25 cellular contexts compared by ENCODE assay signal in the genomic region with DNA sequence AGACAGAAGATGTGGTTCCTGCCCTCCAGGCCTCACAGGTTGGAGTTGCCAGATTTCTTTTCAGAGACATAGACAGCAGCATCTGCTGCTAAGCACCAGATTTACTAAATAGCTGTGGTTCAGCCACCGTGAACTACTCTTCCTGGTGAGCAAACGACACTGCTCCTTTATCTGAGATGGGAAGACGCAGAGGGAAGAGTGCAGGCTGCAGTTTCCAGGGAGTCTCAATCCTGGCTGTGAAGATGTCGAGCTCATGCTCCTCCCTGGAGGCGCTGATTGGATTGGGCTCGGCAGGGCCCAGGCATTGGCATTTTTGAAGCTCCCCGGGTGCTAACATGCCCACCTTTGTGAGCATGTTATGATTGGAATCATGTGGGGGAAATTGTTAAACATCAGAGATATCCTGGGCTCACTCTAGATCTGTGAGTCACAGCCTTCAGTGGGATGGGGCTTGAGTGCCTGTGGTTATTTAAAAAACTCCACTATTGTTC.
DNase-seq lines count a peak whose midpoint lies in the region; ATAC-seq and TF ChIP-seq lines count a peak whose summit lies in the region.
"Had no signal": no experiment of that assay in that cellular context is flagged by ENCODE, and none has a peak within 500 bp of the region (broad histone marks: within the 10 kb centered on the region; RNA-seq: fewer than 3 reads in every experiment).

No MANE protein-coding gene starts in this region.

- TF ChIP-seq POLR2A in gastrocnemius medialis (IDR thresholded peaks at IDR 0.05) (no peak), sigmoid colon (IDR thresholded peaks at IDR 0.05) (no peak)

- CTCF ChIA-PET in PC-3 (lab: Charles Lee), result no interaction called here
- CTCF ChIA-PET in CD4-positive, alpha-beta T cell (lab: Charles Lee), result no interaction called here

- no peak overlapping the region for H4K8ac ChIP-seq in neuronal stem cell (ENCODE audit: low read depth, low read length)

- no peak overlapping the region for H3K14ac ChIP-seq in neuronal stem cell (ENCODE audit: low read length)

- H3K36me3 ChIP-seq in PC-3 (ENCODE audit: low read depth, low read length), result no peaks in the 10 kb centered on the region
- no peaks in the 10 kb centered on the region for H3K36me3 ChIP-seq in endodermal cell (ENCODE audit: control insufficient read depth, insufficient read depth, low read length)
- H3K36me3 ChIP-seq in neuronal stem cell (replicated peaks in 1 of 2; ENCODE audit: control insufficient read depth in 2 of 2, insufficient read depth in 2 of 2, low read length in 2 of 2), result no peaks in the 10 kb centered on the region
- no peaks in the 10 kb centered on the region for H3K36me3 ChIP-seq in gastrocnemius medialis
- H3K36me3 ChIP-seq in sigmoid colon, result no peaks in the 10 kb centered on the region
- H3K36me3 ChIP-seq: ascending aorta, neutrophil, prostate gland, upper lobe of right lung had no signal

- intact Hi-C loops in PC-3 (cut with micrococcal nuclease), result no loop called here
- intact Hi-C loops in CD4-positive, alpha-beta T cell (cut with DNase I, micrococcal nuclease), result no loop called here
- intact Hi-C loops in gastrocnemius medialis (cut with DNase I; ENCODE audit: low total_unique reads), result no loop called here
- intact Hi-C loops in sigmoid colon (cut with DNase I), result no loop called here

- no peaks in the 10 kb centered on the region for H3K27me3 Mint-ChIP-seq in endodermal cell (ENCODE audit: insufficient read depth)
- H3K27me3 Mint-ChIP-seq in CD4-positive, alpha-beta T cell, result peaks cover 5% of the 10 kb centered on the region
- H3K27me3 Mint-ChIP-seq: activated naive CD8-positive, alpha-beta T cell treated with anti-CD3 and anti-CD28 coated beads, Interleukin-2, amount 10 ng/mL, durations not matched to agents 7 days and 5 days; memory B cell had no signal

- H3K27me3 ChIP-seq in PC-3 (ENCODE audit: low read length) (no peaks in the 10 kb centered on the region), endodermal cell (ENCODE audit: control insufficient read depth, insufficient read depth, low read length, poor library complexity, severe bottlenecking) (no peaks in the 10 kb centered on the region), neuronal stem cell (ENCODE audit: control insufficient read depth in 3 of 3, insufficient read depth in 3 of 3, low read depth in 1 of 3, low read length in 3 of 3) (no peaks in the 10 kb centered on the region), gastrocnemius medialis (no peaks in the 10 kb centered on the region), sigmoid colon (no peaks in the 10 kb centered on the region)
- H3K27me3 ChIP-seq in CD4-positive, alpha-beta T cell (ENCODE audit: control insufficient read depth, insufficient read depth, low read length), result no peaks in the 10 kb centered on the region
- H3K27me3 ChIP-seq: ascending aorta, neutrophil, upper lobe of right lung had no signal

- no peak overlapping the region for H2BK15ac ChIP-seq in neuronal stem cell (ENCODE audit: low read length)

- no peaks in the 10 kb centered on the region for H3K9me3 ChIP-seq in PC-3 (ENCODE audit: low read length)
- H3K9me3 ChIP-seq in endodermal cell (ENCODE audit: control insufficient read depth, low read length), result no peaks in the 10 kb centered on the region
- H3K9me3 ChIP-seq in neuronal stem cell (replicated peaks in 1 of 2; ENCODE audit: control insufficient read depth in 2 of 2, insufficient read depth in 1 of 2, low read depth in 1 of 2, low read length in 2 of 2), result no peaks in the 10 kb centered on the region
- no peaks in the 10 kb centered on the region for H3K9me3 ChIP-seq in CD4-positive, alpha-beta T cell (ENCODE audit: control insufficient read depth, low read length)
- H3K9me3 ChIP-seq in gastrocnemius medialis, result no peaks in the 10 kb centered on the region
- no peaks in the 10 kb centered on the region for H3K9me3 ChIP-seq in sigmoid colon
- H3K9me3 ChIP-seq: ascending aorta, neutrophil, prostate gland, upper lobe of right lung had no signal

- H4K20me1 ChIP-seq in PC-3 (ENCODE audit: low read length), result no peaks in the 10 kb centered on the region

- no peak for TF ChIP-seq CTCF in PC-3 (conservative IDR thresholded peaks at IDR 0.05; ENCODE audit: low read depth, low read length)
- TF ChIP-seq CTCF in endodermal cell (conservative IDR thresholded peaks at IDR 0.05), result no peak
- TF ChIP-seq CTCF in CD4-positive, alpha-beta T cell (IDR thresholded peaks at IDR 0.05), result no peak
- no peak for TF ChIP-seq CTCF in gastrocnemius medialis (IDR thresholded peaks at IDR 0.05 in 4 of 5, conservative IDR thresholded peaks at IDR 0.05 in 1 of 5)
- TF ChIP-seq CTCF in sigmoid colon (IDR thresholded peaks at IDR 0.05), result no peak

- H2BK12ac ChIP-seq in neuronal stem cell (ENCODE audit: low read length), result no peak overlapping the region

- no peaks in the 10 kb centered on the region for H3F3A ChIP-seq in PC-3 (ENCODE audit: low read length, unreplicated experiment)

- peaks cover 30% of the 10 kb centered on the region for H3K4me1 Mint-ChIP-seq in endodermal cell
- H3K4me1 Mint-ChIP-seq in CD4-positive, alpha-beta T cell (ENCODE audit: low read depth), result no peaks in the 10 kb centered on the region
- H3K4me1 Mint-ChIP-seq: activated naive CD8-positive, alpha-beta T cell treated with anti-CD3 and anti-CD28 coated beads, Interleukin-2, amount 10 ng/mL, durations not matched to agents 7 days and 5 days; memory B cell; stimulated activated naive B cell treated with anti-CD40 and anti-IgM and Interleukin-4, amounts not matched to agents 10 μg/mL and 1 μg/mL and 100 μg/mL, for 72 hours had no signal

- H3K4me3 ChIP-seq in PC-3 (ENCODE audit: low read length), result no peak overlapping the region
- H3K4me3 ChIP-seq in endodermal cell (ENCODE audit: low read length), result no peak overlapping the region
- no peak overlapping the region for H3K4me3 ChIP-seq in neuronal stem cell (ENCODE audit: low read length in 2 of 2)
- H3K4me3 ChIP-seq in gastrocnemius medialis, result no peak overlapping the region
- no peak overlapping the region for H3K4me3 ChIP-seq in sigmoid colon
- H3K4me3 ChIP-seq: ascending aorta, prostate gland, SK-N-MC, upper lobe of right lung had no signal

- DNase-seq in GM03348 (ENCODE audit: low spot score) (peak; percentile 61), PC-3 (peak; percentile 22), endodermal cell (no peak), neuronal stem cell (ENCODE audit: low spot score) (no peak), gastrocnemius medialis (no peak), ACHN (no peak), sigmoid colon (no peak)
- DNase-seq in CD4-positive, alpha-beta T cell, result no peak
- DNase-seq: activated CD8-positive, alpha-beta T cell treated with anti-CD3 and anti-CD28 coated beads, Interleukin-2, amount 10 ng/mL, durations not matched to agents 7 days and 5 days; activated effector memory CD4-positive, alpha-beta T cell treated with Interleukin-2 at 50 U/mL for 16 hours; activated naive CD8-positive, alpha-beta T cell treated with anti-CD3 and anti-CD28 coated beads, Interleukin-2, amount 10 ng/mL, durations not matched to agents 7 days and 5 days; IMR-90; left colon; NCI-H1105; NCI-H2081 treated with DMSO at 0.1 percent for 48 hours; NCI-H345; stimulated activated CD4-positive, alpha-beta T cell treated with anti-CD3 and anti-CD28 coated beads, Interleukin-15, amount 100 ng/mL, for 24 hours; stimulated activated naive B cell treated with anti-CD40 and anti-IgM and Interleukin-4, amounts not matched to agents 10 μg/mL and 1 μg/mL and 100 μg/mL, for 72 hours; upper lobe of right lung had no signal

- no peak overlapping the region for H2BK5ac ChIP-seq in neuronal stem cell (ENCODE audit: low read length)

- H2BK120ac ChIP-seq in neuronal stem cell (ENCODE audit: low read depth, low read length), result no peak overlapping the region

- no peak overlapping the region for H2AFZ ChIP-seq in PC-3 (ENCODE audit: low read length)
- no peak overlapping the region for H2AFZ ChIP-seq in neuronal stem cell (ENCODE audit: low read length)

- ATAC-seq in PC-3 (no peak), gastrocnemius medialis (no peak)
- ATAC-seq in CD4-positive, alpha-beta T cell (ENCODE audit: poor library complexity), result no peak
- ATAC-seq: activated CD8-positive, alpha-beta T cell treated with anti-CD3 and anti-CD28 coated beads, Interleukin-2, amount 10 ng/mL, durations not matched to agents 7 days and 5 days; left colon; upper lobe of right lung had no signal

- POLR2A ChIA-PET in PC-3 (lab: Charles Lee; ENCODE audit: unreplicated experiment), result no interaction called here
- POLR2A ChIA-PET in CD4-positive, alpha-beta T cell (lab: Charles Lee), result no interaction called here

- BruUV-seq in PC-3 (replicated peaks; lab: Mats Ljungman, UMichigan), result no TSS peak

- no peak overlapping the region for H3K23ac ChIP-seq in neuronal stem cell (ENCODE audit: low read depth, low read length, poor library complexity)

- H3K27ac Mint-ChIP-seq in endodermal cell, result peak overlapping the region; percentile 52
- H3K27ac Mint-ChIP-seq in CD4-positive, alpha-beta T cell, result no peak overlapping the region
- H3K27ac Mint-ChIP-seq: activated CD8-positive, alpha-beta T cell treated with anti-CD3 and anti-CD28 coated beads, Interleukin-2, amount 10 ng/mL, durations not matched to agents 7 days and 5 days; activated naive CD8-positive, alpha-beta T cell treated with anti-CD3 and anti-CD28 coated beads, Interleukin-2, amount 10 ng/mL, durations not matched to agents 7 days and 5 days; memory B cell; stimulated activated naive B cell treated with anti-CD40 and anti-IgM and Interleukin-4, amounts not matched to agents 10 μg/mL and 1 μg/mL and 100 μg/mL, for 72 hours; T-helper 1 cell treated with Interleukin-12 subunit alpha and Interleukin-12 subunit beta and Interleukin-4 antibody, amounts not matched to agents 30 μg/mL and 1 μg/mL, for 36 hours had no signal

- H3K4me3 Mint-ChIP-seq in endodermal cell, result no peak overlapping the region
- H3K4me3 Mint-ChIP-seq in CD4-positive, alpha-beta T cell, result no peak overlapping the region
- H3K4me3 Mint-ChIP-seq: activated CD8-positive, alpha-beta T cell treated with anti-CD3 and anti-CD28 coated beads, Interleukin-2, amount 10 ng/mL, durations not matched to agents 7 days and 5 days; activated naive CD8-positive, alpha-beta T cell treated with anti-CD3 and anti-CD28 coated beads, Interleukin-2, amount 10 ng/mL, durations not matched to agents 7 days and 5 days; memory B cell; stimulated activated naive B cell treated with anti-CD40 and anti-IgM and Interleukin-4, amounts not matched to agents 10 μg/mL and 1 μg/mL and 100 μg/mL, for 72 hours; T-helper 1 cell treated with Interleukin-12 subunit alpha and Interleukin-12 subunit beta and Interleukin-4 antibody, amounts not matched to agents 30 μg/mL and 1 μg/mL, for 36 hours had no signal

- H3K9me3 Mint-ChIP-seq in endodermal cell, result no peaks in the 10 kb centered on the region
- no peaks in the 10 kb centered on the region for H3K9me3 Mint-ChIP-seq in CD4-positive, alpha-beta T cell
- H3K9me3 Mint-ChIP-seq: activated naive CD8-positive, alpha-beta T cell treated with anti-CD3 and anti-CD28 coated beads, Interleukin-2, amount 10 ng/mL, durations not matched to agents 7 days and 5 days; memory B cell; stimulated activated naive B cell treated with anti-CD40 and anti-IgM and Interleukin-4, amounts not matched to agents 10 μg/mL and 1 μg/mL and 100 μg/mL, for 72 hours; T-helper 1 cell treated with Interleukin-12 subunit alpha and Interleukin-12 subunit beta and Interleukin-4 antibody, amounts not matched to agents 30 μg/mL and 1 μg/mL, for 36 hours had no signal

- no peaks in the 10 kb centered on the region for H3K79me1 ChIP-seq in neuronal stem cell (ENCODE audit: low read depth, low read length)

- H2AK5ac ChIP-seq in neuronal stem cell (ENCODE audit: low read depth, low read length), result no peak overlapping the region

- no peak overlapping the region for H3K27ac ChIP-seq in PC-3 (ENCODE audit: low read length)
- no peak overlapping the region for H3K27ac ChIP-seq in endodermal cell (ENCODE audit: low read depth, low read length)
- H3K27ac ChIP-seq in neuronal stem cell (replicated peaks; ENCODE audit: low read length), result no peak overlapping the region
- no peak overlapping the region for H3K27ac ChIP-seq in CD4-positive, alpha-beta T cell (ENCODE audit: low read depth, low read length)
- H3K27ac ChIP-seq in gastrocnemius medialis, result no peak overlapping the region
- no peak overlapping the region for H3K27ac ChIP-seq in sigmoid colon
- H3K27ac ChIP-seq: ascending aorta, neutrophil, prostate gland, SK-N-MC, upper lobe of right lung had no signal

- no peaks in the 10 kb centered on the region for H3K9me2 ChIP-seq in PC-3 (replicated peaks; ENCODE audit: low read length)

- H3K4me2 ChIP-seq in PC-3 (ENCODE audit: low read length) (no peak overlapping the region), neuronal stem cell (ENCODE audit: insufficient read depth, low read length, poor library complexity, severe bottlenecking) (no peak overlapping the region)

- no peaks in the 10 kb centered on the region for H3K36me3 Mint-ChIP-seq in endodermal cell (ENCODE audit: low read depth)
- no peaks in the 10 kb centered on the region for H3K36me3 Mint-ChIP-seq in CD4-positive, alpha-beta T cell (ENCODE audit: low read depth)
- H3K36me3 Mint-ChIP-seq: activated naive CD8-positive, alpha-beta T cell treated with anti-CD3 and anti-CD28 coated beads, Interleukin-2, amount 10 ng/mL, durations not matched to agents 7 days and 5 days; memory B cell; stimulated activated naive B cell treated with anti-CD40 and anti-IgM and Interleukin-4, amounts not matched to agents 10 μg/mL and 1 μg/mL and 100 μg/mL, for 72 hours had no signal

- 80 to 86% methylated on average over 3 to 7 of the region's 7 CpGs for WGBS in endodermal cell (ENCODE audit: insufficient coverage in 1 of 2, insufficient read length in 1 of 2), 2 experiments
- no CpG with 5 or more reads among the region's 7 CpGs for WGBS in neuronal stem cell (ENCODE audit: extremely low coverage in 2 of 2, insufficient read length in 2 of 2, insufficient replicate concordance in 1 of 2), 2 donors
- 83 to 86% methylated on average over 7 of the region's 7 CpGs for WGBS in sigmoid colon, 2 donors

- TF ChIP-seq EP300 in sigmoid colon (IDR thresholded peaks at IDR 0.05), result no peak

- peak overlapping the region; percentile 66 for H3K18ac ChIP-seq in neuronal stem cell (ENCODE audit: low read length)

- H3K9ac ChIP-seq in PC-3 (ENCODE audit: low read length) (no peak overlapping the region), endodermal cell (ENCODE audit: extremely low read depth, low read length, poor library complexity, severe bottlenecking) (no peak overlapping the region), neuronal stem cell (ENCODE audit: low read depth, low read length, poor library complexity) (no peak overlapping the region)

- no peak overlapping the region for H3K4ac ChIP-seq in neuronal stem cell (ENCODE audit: low read length)

- no peaks in the 10 kb centered on the region for H3K79me2 ChIP-seq in PC-3 (ENCODE audit: low read length)

- in situ Hi-C loops in gastrocnemius medialis (cut with MboI; ENCODE audit: low sequenced_read_pairs in 4 of 4), result no loop called here
- in situ Hi-C loops in ACHN (cut with HindIII; ENCODE audit: low pct_ligation_motif_present, low pct_unique_long_range_greater_than_20kb, low sequenced_read_pairs), result no loop called here

- H4K91ac ChIP-seq in neuronal stem cell (ENCODE audit: low read depth, low read length, poor library complexity), result no peak overlapping the region

- H3K4me1 ChIP-seq in PC-3 (ENCODE audit: insufficient read depth, low read length) (no peaks in the 10 kb centered on the region; the same call in 1 of the 2 replicates), endodermal cell (ENCODE audit: control insufficient read depth, insufficient read depth, low read length) (peaks cover 27% of the 10 kb centered on the region), neuronal stem cell (ENCODE audit: control insufficient read depth in 2 of 2, insufficient read depth in 1 of 2, low read depth in 1 of 2, low read length in 2 of 2) (peaks cover 0 to 9% of the 10 kb centered on the region in 2 donors), gastrocnemius medialis (no peaks in the 10 kb centered on the region), sigmoid colon (no peaks in the 10 kb centered on the region)
- H3K4me1 ChIP-seq: ascending aorta, prostate gland, upper lobe of right lung had no signal

Comparison
In these comparisons a context has a peak if more than half of its experiments do, and no peak if none do; other contexts are left out.
1. DNase-seq: peak in GM03348 (single experiment) and PC-3 (single experiment); none in endodermal cell (single experiment), neuronal stem cell (single experiment), CD4-positive, alpha-beta T cell (0 of 10), gastrocnemius medialis (0 of 2), ACHN (single experiment) and sigmoid colon (single experiment).